In genomic region chr7:92134271-92135099, GRCh38 we compare ENCODE assay signal across 1 cellular context.
TF ChIP-seq lines count a peak whose summit lies in the region.

TSS of gene CYP51A1 (minus strand) at chr7:92134477. CDS start at chr7:92134364, 113 bp downstream.

TF ChIP-seq in WTC11, 78 proteins besides CTCF, POLR2A, EP300 and RAD21 (continued from another document):
- TF ChIP-seq, protein P1, sequence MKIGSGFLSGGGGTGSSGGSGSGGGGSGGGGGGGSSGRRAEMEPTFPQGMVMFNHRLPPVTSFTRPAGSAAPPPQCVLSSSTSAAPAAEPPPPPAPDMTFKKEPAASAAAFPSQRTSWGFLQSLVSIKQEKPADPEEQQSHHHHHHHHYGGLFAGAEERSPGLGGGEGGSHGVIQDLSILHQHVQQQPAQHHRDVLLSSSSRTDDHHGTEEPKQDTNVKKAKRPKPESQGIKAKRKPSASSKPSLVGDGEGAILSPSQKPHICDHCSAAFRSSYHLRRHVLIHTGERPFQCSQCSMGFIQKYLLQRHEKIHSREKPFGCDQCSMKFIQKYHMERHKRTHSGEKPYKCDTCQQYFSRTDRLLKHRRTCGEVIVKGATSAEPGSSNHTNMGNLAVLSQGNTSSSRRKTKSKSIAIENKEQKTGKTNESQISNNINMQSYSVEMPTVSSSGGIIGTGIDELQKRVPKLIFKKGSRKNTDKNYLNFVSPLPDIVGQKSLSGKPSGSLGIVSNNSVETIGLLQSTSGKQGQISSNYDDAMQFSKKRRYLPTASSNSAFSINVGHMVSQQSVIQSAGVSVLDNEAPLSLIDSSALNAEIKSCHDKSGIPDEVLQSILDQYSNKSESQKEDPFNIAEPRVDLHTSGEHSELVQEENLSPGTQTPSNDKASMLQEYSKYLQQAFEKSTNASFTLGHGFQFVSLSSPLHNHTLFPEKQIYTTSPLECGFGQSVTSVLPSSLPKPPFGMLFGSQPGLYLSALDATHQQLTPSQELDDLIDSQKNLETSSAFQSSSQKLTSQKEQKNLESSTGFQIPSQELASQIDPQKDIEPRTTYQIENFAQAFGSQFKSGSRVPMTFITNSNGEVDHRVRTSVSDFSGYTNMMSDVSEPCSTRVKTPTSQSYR (CRISPR knock-in tag; IDR thresholded peaks at IDR 0.05) = peak; percentile 81; the same call in 1 of the 2 replicates
- TF ChIP-seq ELF4 (CRISPR knock-in tag; IDR thresholded peaks at IDR 0.05; ENCODE audit: low read depth) (no peak), ZMAT4 (CRISPR knock-in tag; IDR thresholded peaks at IDR 0.05) (no peak), ZNF671 (CRISPR knock-in tag; IDR thresholded peaks at IDR 0.05) (no peak), GRHL2 (CRISPR knock-in tag; IDR thresholded peaks at IDR 0.05; ENCODE audit: insufficient replicate concordance, severe bottlenecking) (no peak), ESRRA (CRISPR knock-in tag; IDR thresholded peaks at IDR 0.05; ENCODE audit: borderline replicate concordance) (no peak), ZNF121 (CRISPR knock-in tag; IDR thresholded peaks at IDR 0.05) (peak; percentile 76), JUN (CRISPR knock-in tag; IDR thresholded peaks at IDR 0.05) (no peak), IRF2 (CRISPR knock-in tag; IDR thresholded peaks at IDR 0.05; ENCODE audit: borderline replicate concordance, low read depth) (no peak), NFATC4 (CRISPR knock-in tag; IDR thresholded peaks at IDR 0.05) (no peak), ETV6 (CRISPR knock-in tag; IDR thresholded peaks at IDR 0.05) (peak; percentile 92), ZNF232 (CRISPR knock-in tag; IDR thresholded peaks at IDR 0.05) (0 out of 2 replicates have a peak, but pooled peaks have one; percentile 56), SMAD4 (CRISPR knock-in tag; IDR thresholded peaks at IDR 0.05) (no peak), KAT7 (CRISPR knock-in tag; IDR thresholded peaks at IDR 0.05; ENCODE audit: borderline replicate concordance) (0 out of 2 replicates have a peak, but pooled peaks have one; percentile 64), OVOL2 (CRISPR knock-in tag; IDR thresholded peaks at IDR 0.05; ENCODE audit: borderline replicate concordance) (no peak), ZNF416 (CRISPR knock-in tag; IDR thresholded peaks at IDR 0.05) (no peak), ZNF396 (CRISPR knock-in tag; IDR thresholded peaks at IDR 0.05; ENCODE audit: borderline replicate concordance) (no peak), CREM (CRISPR knock-in tag; IDR thresholded peaks at IDR 0.05) (peak; percentile 61; the same call in 1 of the 2 replicates), EMX1 (CRISPR knock-in tag; IDR thresholded peaks at IDR 0.05) (no peak), SP1 (CRISPR knock-in tag; conservative IDR thresholded peaks at IDR 0.05) (peak; percentile 99), RORB (CRISPR knock-in tag; IDR thresholded peaks at IDR 0.05) (no peak), NR2C2 (CRISPR knock-in tag; IDR thresholded peaks at IDR 0.05) (no peak), MAX (CRISPR knock-in tag; IDR thresholded peaks at IDR 0.05) (peak; percentile 82), NFE2L1 (CRISPR knock-in tag; IDR thresholded peaks at IDR 0.05) (peak; percentile 62; the same call in 1 of the 2 replicates), MXD4 (CRISPR knock-in tag; IDR thresholded peaks at IDR 0.05; ENCODE audit: borderline replicate concordance) (no peak), RELA (CRISPR knock-in tag; IDR thresholded peaks at IDR 0.05; ENCODE audit: borderline replicate concordance) (no peak), NFYB (CRISPR knock-in tag; conservative IDR thresholded peaks at IDR 0.05; ENCODE audit: low read depth) (peak; percentile 54), ATF6 (CRISPR knock-in tag; IDR thresholded peaks at IDR 0.05) (no peak), ATF1 (CRISPR knock-in tag; IDR thresholded peaks at IDR 0.05) (no peak), JAZF1 (CRISPR knock-in tag; IDR thresholded peaks at IDR 0.05) (no peak), TCF7 (CRISPR knock-in tag; IDR thresholded peaks at IDR 0.05; ENCODE audit: low read depth) (0 out of 2 replicates have a peak, but pooled peaks have one; percentile 35), CREB1 (CRISPR knock-in tag; IDR thresholded peaks at IDR 0.05) (peak; percentile 26; the same call in 1 of the 2 replicates), FOXP1 (CRISPR knock-in tag; IDR thresholded peaks at IDR 0.05; ENCODE audit: borderline replicate concordance) (peak; percentile 57; the same call in 1 of the 2 replicates)
- TF ChIP-seq, protein P2, sequence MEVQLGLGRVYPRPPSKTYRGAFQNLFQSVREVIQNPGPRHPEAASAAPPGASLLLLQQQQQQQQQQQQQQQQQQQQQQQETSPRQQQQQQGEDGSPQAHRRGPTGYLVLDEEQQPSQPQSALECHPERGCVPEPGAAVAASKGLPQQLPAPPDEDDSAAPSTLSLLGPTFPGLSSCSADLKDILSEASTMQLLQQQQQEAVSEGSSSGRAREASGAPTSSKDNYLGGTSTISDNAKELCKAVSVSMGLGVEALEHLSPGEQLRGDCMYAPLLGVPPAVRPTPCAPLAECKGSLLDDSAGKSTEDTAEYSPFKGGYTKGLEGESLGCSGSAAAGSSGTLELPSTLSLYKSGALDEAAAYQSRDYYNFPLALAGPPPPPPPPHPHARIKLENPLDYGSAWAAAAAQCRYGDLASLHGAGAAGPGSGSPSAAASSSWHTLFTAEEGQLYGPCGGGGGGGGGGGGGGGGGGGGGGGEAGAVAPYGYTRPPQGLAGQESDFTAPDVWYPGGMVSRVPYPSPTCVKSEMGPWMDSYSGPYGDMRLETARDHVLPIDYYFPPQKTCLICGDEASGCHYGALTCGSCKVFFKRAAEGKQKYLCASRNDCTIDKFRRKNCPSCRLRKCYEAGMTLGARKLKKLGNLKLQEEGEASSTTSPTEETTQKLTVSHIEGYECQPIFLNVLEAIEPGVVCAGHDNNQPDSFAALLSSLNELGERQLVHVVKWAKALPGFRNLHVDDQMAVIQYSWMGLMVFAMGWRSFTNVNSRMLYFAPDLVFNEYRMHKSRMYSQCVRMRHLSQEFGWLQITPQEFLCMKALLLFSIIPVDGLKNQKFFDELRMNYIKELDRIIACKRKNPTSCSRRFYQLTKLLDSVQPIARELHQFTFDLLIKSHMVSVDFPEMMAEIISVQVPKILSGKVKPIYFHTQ (CRISPR knock-in tag; IDR thresholded peaks at IDR 0.05) = no peak
- TF ChIP-seq, protein P3, sequence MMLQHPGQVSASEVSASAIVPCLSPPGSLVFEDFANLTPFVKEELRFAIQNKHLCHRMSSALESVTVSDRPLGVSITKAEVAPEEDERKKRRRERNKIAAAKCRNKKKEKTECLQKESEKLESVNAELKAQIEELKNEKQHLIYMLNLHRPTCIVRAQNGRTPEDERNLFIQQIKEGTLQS (CRISPR knock-in tag; conservative IDR thresholded peaks at IDR 0.05) = no peak
- TF ChIP-seq, protein P4, sequence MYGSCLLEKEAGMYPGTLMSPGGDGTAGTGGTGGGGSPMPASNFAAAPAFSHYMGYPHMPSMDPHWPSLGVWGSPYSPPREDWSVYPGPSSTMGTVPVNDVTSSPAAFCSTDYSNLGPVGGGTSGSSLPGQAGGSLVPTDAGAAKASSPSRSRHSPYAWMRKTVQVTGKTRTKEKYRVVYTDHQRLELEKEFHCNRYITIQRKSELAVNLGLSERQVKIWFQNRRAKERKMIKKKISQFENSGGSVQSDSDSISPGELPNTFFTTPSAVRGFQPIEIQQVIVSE (CRISPR knock-in tag; IDR thresholded peaks at IDR 0.05; ENCODE audit: borderline replicate concordance) = no peak
- TF ChIP-seq, protein P5, sequence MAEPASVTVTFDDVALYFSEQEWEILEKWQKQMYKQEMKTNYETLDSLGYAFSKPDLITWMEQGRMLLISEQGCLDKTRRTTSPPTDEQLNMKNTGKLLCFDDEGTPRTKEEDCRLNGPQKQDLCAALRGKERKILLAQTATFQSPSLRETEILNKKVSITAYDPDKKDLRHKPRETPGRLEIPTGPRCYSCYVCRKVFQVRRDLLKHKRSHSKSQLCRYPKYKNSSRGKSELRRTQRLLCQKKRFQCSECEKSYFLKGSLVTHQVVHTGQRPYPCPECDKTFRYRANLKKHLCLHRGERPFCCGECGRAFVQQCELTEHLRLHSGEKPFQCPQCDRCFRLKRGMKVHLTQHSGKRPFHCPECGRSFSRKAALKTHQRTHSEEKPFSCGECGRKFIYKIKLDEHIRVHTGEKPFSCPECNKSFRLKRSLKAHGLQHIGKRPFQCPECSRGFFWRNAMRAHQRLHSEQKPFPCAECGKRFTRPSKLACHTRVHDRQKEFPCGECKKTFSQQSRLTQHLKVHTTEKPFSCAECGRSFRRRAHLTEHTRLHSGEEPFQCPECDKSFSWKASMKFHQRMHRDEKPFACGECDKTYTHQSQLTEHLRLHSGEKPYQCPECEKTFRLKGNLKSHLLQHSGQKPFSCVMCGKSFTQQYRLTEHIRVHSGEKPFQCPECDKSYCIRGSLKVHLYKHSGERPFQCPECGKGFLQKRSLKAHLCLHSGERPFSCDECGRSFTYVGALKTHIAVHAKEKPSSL (CRISPR knock-in tag; conservative IDR thresholded peaks at IDR 0.05) = no peak
- TF ChIP-seq, protein P6, sequence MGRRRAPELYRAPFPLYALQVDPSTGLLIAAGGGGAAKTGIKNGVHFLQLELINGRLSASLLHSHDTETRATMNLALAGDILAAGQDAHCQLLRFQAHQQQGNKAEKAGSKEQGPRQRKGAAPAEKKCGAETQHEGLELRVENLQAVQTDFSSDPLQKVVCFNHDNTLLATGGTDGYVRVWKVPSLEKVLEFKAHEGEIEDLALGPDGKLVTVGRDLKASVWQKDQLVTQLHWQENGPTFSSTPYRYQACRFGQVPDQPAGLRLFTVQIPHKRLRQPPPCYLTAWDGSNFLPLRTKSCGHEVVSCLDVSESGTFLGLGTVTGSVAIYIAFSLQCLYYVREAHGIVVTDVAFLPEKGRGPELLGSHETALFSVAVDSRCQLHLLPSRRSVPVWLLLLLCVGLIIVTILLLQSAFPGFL (CRISPR knock-in tag; IDR thresholded peaks at IDR 0.05; ENCODE audit: borderline replicate concordance) = 0 out of 2 replicates have a peak, but pooled peaks have one; percentile 35
- TF ChIP-seq, protein P7, sequence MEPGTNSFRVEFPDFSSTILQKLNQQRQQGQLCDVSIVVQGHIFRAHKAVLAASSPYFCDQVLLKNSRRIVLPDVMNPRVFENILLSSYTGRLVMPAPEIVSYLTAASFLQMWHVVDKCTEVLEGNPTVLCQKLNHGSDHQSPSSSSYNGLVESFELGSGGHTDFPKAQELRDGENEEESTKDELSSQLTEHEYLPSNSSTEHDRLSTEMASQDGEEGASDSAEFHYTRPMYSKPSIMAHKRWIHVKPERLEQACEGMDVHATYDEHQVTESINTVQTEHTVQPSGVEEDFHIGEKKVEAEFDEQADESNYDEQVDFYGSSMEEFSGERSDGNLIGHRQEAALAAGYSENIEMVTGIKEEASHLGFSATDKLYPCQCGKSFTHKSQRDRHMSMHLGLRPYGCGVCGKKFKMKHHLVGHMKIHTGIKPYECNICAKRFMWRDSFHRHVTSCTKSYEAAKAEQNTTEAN (CRISPR knock-in tag; IDR thresholded peaks at IDR 0.05) = no peak
- TF ChIP-seq, protein P8, sequence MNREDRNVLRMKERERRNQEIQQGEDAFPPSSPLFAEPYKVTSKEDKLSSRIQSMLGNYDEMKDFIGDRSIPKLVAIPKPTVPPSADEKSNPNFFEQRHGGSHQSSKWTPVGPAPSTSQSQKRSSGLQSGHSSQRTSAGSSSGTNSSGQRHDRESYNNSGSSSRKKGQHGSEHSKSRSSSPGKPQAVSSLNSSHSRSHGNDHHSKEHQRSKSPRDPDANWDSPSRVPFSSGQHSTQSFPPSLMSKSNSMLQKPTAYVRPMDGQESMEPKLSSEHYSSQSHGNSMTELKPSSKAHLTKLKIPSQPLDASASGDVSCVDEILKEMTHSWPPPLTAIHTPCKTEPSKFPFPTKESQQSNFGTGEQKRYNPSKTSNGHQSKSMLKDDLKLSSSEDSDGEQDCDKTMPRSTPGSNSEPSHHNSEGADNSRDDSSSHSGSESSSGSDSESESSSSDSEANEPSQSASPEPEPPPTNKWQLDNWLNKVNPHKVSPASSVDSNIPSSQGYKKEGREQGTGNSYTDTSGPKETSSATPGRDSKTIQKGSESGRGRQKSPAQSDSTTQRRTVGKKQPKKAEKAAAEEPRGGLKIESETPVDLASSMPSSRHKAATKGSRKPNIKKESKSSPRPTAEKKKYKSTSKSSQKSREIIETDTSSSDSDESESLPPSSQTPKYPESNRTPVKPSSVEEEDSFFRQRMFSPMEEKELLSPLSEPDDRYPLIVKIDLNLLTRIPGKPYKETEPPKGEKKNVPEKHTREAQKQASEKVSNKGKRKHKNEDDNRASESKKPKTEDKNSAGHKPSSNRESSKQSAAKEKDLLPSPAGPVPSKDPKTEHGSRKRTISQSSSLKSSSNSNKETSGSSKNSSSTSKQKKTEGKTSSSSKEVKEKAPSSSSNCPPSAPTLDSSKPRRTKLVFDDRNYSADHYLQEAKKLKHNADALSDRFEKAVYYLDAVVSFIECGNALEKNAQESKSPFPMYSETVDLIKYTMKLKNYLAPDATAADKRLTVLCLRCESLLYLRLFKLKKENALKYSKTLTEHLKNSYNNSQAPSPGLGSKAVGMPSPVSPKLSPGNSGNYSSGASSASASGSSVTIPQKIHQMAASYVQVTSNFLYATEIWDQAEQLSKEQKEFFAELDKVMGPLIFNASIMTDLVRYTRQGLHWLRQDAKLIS (CRISPR knock-in tag; IDR thresholded peaks at IDR 0.05; ENCODE audit: borderline replicate concordance) = 0 out of 2 replicates have a peak, but pooled peaks have one; percentile 65
TF ChIP-seq in WTC11: peak in this region for 26.
